Comparison of ENCODE assay signal across 30 cellular contexts in the genomic region with DNA sequence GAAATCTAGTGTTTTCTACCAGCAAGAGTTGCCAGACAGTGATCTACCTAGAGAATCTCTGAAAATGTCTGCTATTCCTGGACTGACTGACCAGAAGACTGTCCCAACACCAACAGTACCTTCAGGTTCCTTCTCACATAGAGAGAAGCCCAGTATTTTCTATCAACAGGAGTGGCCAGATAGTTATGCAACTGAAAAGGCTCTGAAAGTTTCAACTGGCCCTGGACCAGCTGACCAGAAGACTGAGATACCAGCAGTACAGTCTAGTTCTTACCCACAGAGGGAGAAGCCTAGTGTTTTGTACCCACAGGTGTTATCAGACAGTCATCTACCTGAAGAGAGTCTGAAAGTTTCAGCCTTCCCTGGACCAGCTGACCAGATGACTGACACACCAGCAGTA.
"Had no signal": no experiment of that assay in that cellular context is flagged by ENCODE, and none has a peak within 500 bp of the region (broad histone marks: within the 10 kb centered on the region; RNA-seq: fewer than 3 reads in every experiment).

No MANE protein-coding gene starts in this region.

- FAIRE-seq: astrocyte had no signal

- H3K27me3 ChIP-seq: adrenal gland, ascending aorta, body of pancreas, brain microvascular endothelial cell, breast epithelium, cardiac muscle cell had no signal

- ATAC-seq: activated naive CD4-positive, alpha-beta T cell treated with anti-CD3 and anti-CD28 coated beads, Interleukin-2, amount 50 U/mL, for 72 hours; activated naive CD8-positive, alpha-beta T cell treated with anti-CD3 and anti-CD28 coated beads, Interleukin-2, amount 50 U/mL, for 24 hours; activated T-cell treated with anti-CD3 and anti-CD28 coated beads, Interleukin-2, amount 50 U/mL, for 4 hours; activated T-cell treated with anti-CD3 and anti-CD28 coated beads, Interleukin-2, amount 50 U/mL, for 72 hours; activated T-helper 17 cell treated with anti-CD3 and anti-CD28 coated beads, Interleukin-2, amount 50 U/mL, for 72 hours; body of pancreas had no signal

- DNase-seq: activated effector memory CD4-positive, alpha-beta T cell treated with anti-CD3 and anti-CD28 coated beads, Interleukin-2, amount 50 U/mL, for 16 hours; activated effector memory CD4-positive, alpha-beta T cell treated with Interleukin-2 at 50 U/mL for 16 hours; activated gamma-delta T cell; activated gamma-delta T cell treated with Interleukin-2 at 50 U/mL for 16 hours; activated naive CD4-positive, alpha-beta T cell; activated naive CD4-positive, alpha-beta T cell treated with anti-CD3 and anti-CD28 coated beads for 36 hours; activated naive CD4-positive, alpha-beta T cell treated with anti-CD3 and anti-CD28 coated beads, Interleukin-2, amount 10 ng/mL, durations not matched to agents 7 days and 5 days; activated naive CD4-positive, alpha-beta T cell treated with anti-CD3 and anti-CD28 coated beads, Interleukin-2, amount 50 U/mL, for 16 hours; activated naive CD4-positive, alpha-beta T cell treated with Interleukin-2 at 50 U/mL for 16 hours; activated naive CD8-positive, alpha-beta T cell treated with anti-CD3 and anti-CD28 coated beads for 36 hours; activated naive CD8-positive, alpha-beta T cell treated with anti-CD3 and anti-CD28 coated beads, Interleukin-2, amount 10 ng/mL, durations not matched to agents 7 days and 5 days; activated naive CD8-positive, alpha-beta T cell treated with anti-CD3 and anti-CD28 coated beads, Interleukin-2, amount 50 U/mL, for 24 hours; activated T-cell treated with anti-CD3 and anti-CD28 coated beads, Interleukin-2, amount 50 U/mL, for 1 hour; activated T-cell treated with anti-CD3 and anti-CD28 coated beads, Interleukin-2, amount 50 U/mL, for 24 hours; activated T-cell treated with anti-CD3 and anti-CD28 coated beads, Interleukin-2, amount 50 U/mL, for 4 hours; activated T-cell treated with anti-CD3 and anti-CD28 coated beads, Interleukin-2, amount 50 U/mL, for 48 hours; activated T-cell treated with anti-CD3 and anti-CD28 coated beads, Interleukin-2, amount 50 U/mL, for 72 hours; adrenal gland; amniotic stem cell; aorta; body of pancreas; brain microvascular endothelial cell; central memory CD4-positive, alpha-beta T cell; cerebellar nuclear complex had no signal

- H3K27ac ChIP-seq: adrenal gland, ascending aorta, body of pancreas, brain microvascular endothelial cell, breast epithelium, cardiac muscle cell had no signal

- H3K4me3 ChIP-seq: adrenal gland, ascending aorta, body of pancreas, breast epithelium, cardiac muscle cell had no signal

- H3K4me1 ChIP-seq: adrenal gland, ascending aorta, body of pancreas, breast epithelium had no signal

- H3K9me3 ChIP-seq: adrenal gland, body of pancreas, breast epithelium had no signal
